ENCODE assay signal across 8 cellular contexts in the genomic region with DNA sequence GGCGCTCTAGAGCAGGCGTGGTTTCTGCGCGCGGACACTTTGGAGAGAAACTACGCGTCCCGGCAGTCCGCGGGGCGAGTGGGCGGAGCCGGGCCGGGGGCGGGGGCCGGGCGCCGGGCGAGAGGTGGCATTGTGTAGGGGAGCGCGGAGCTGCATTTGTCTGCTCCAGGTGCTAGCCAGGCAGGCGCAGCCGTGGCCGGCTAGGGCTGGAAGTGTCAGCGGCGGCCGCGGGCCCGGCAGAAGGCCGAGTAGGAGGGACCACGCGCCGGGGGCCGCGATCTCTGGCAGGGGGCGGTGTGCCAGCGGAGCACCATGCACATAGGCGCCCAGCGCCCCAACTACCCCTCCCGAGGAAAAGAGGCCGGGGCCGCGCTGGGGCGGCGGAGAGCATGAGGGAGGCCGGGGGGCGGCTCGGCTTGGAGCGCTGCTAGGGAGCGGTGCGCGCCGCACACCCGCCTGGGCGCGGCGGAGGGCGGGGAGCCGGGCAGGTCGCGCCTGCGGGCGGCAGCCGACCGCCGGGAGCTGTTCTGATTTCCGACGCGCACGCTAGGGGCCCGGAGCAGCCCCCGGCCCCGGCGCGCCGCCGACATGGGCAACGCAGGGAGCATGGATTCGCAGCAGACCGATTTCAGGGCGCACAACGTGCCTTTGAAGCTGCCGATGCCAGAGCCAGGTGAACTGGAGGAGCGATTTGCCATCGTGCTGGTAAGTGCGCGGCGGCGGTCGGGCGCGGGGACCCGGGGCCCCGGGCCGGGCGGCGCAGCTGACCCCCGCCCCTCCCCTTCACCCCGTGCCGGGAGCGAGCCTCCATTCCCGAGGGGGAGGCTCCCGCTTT. TPM values are rescaled to one million over a fixed set of nuclear protein-coding genes. Genes with fewer than 3 reads are reported as not detected.
A peak's percentile ranks its signal among the peaks of the same experiment; 100 is the strongest.
DNase-seq lines count a peak whose midpoint lies in the region; ATAC-seq and TF ChIP-seq lines count a peak whose summit lies in the region.

A gene (plus strand): TSS at position 159 of the 835 bp plus-strand sequence.

- TF ChIP-seq POLR2A in stomach (IDR thresholded peaks at IDR 0.05): peak in 1 of 4 donors; percentile 26

- in situ Hi-C loops in Caki2 (cut with HindIII; ENCODE audit: low pct_unique_long_range_greater_than_20kb, low sequenced_read_pairs): no loop called here

- TF ChIP-seq CTCF in fibroblast of mammary gland (conservative IDR thresholded peaks at IDR 0.05; ENCODE audit: control insufficient read depth, insufficient read depth, low read depth, low read length) (no peak), stomach (IDR thresholded peaks at IDR 0.05) (no peak)

- H3K9me3 ChIP-seq in muscle layer of duodenum (ENCODE audit: control insufficient read depth in 1 of 2, low read length in 2 of 2) (no peaks in the 10 kb centered on the region), stomach (no peaks in the 10 kb centered on the region)

- H3K27ac ChIP-seq in muscle layer of duodenum (ENCODE audit: low read length): peak within 1 kb of the TSS; percentile 65
- peak within 1 kb of the TSS; percentile 81 to 92 (median 88) for H3K27ac ChIP-seq in stomach

- WGBS in stomach, 5 donors: 0 to 1% (median 1%) methylated on average over 29 to 103 of the region's 103 CpGs

- intact Hi-C loops in stomach (cut with DNase I; ENCODE audit: low total_unique reads): loop anchor here (10.0 kb wide), 1 partner anchor 290 kb away; no protein-coding TSS in a partner anchor

- DNase-seq in Caki2 (ENCODE audit: low read depth): peak; percentile 75
- peak; percentile 85 for DNase-seq in NCI-H82 treated with DMSO at 0.1 percent for 48 hours (lab: John Stamatoyannopoulos, UW; ENCODE audit: unreplicated experiment)
- DNase-seq in activated T-cell treated with anti-CD3 and anti-CD28 coated beads, Interleukin-2, amount 50 U/mL, for 1 hour: peak; percentile 32
- peak; percentile 62 for DNase-seq in fibroblast of mammary gland (ENCODE audit: low read depth)
- peak; percentile 87 for DNase-seq in stomach

- H3K4me1 ChIP-seq in muscle layer of duodenum (ENCODE audit: control insufficient read depth in 1 of 2, insufficient read depth in 2 of 2, low read length in 2 of 2): peaks cover 0 to 16% of the 10 kb centered on the region in 2 donors
- H3K4me1 ChIP-seq in stomach: peaks cover 11 to 54% (median 24%) of the 10 kb centered on the region in 4 donors

- H3K27me3 ChIP-seq in muscle layer of duodenum (ENCODE audit: low read depth, low read length) (no peaks in the 10 kb centered on the region), stomach (peaks cover 0 to 12% (median 0%) of the 10 kb centered on the region in 3 donors)

- ATAC-seq in GM19438 (IDR thresholded peaks at IDR 0.05; ENCODE audit: low read depth, unreplicated experiment) (peak; percentile 84), HG03520 (IDR thresholded peaks at IDR 0.05; ENCODE audit: unreplicated experiment) (peak; percentile 78)

- no peaks in the 10 kb centered on the region for H3K36me3 ChIP-seq in muscle layer of duodenum (ENCODE audit: control insufficient read depth in 1 of 2, insufficient read depth in 2 of 2, low read length in 2 of 2)
- no peaks in the 10 kb centered on the region for H3K36me3 ChIP-seq in stomach

- peak within 1 kb of the TSS; percentile 84 for H3K4me3 ChIP-seq in fibroblast of mammary gland (ENCODE audit: control insufficient read depth, low read depth, low read length)
- H3K4me3 ChIP-seq in muscle layer of duodenum (ENCODE audit: low read depth in 1 of 2, low read length in 2 of 2): peak within 1 kb of the TSS; percentile 68 to 97
- H3K4me3 ChIP-seq in stomach: peak within 1 kb of the TSS; percentile 82 to 90 (median 88)

- TF ChIP-seq EP300 in stomach (IDR thresholded peaks at IDR 0.05): no peak

RNA-seq across cellular contexts. Expression of the gene that starts here (rescaled TPM):
- total RNA-seq in Caki2 (2014; rRNA removed; shearing (Covaris generic); ENCODE audit: low replicate concordance): 15.8 and 16.4 TPM in 2 replicates
- total RNA-seq in stomach: 10 to 100 TPM; 25.8 to 100.0 (median 54.3) TPM
- polyA plus RNA-seq in stomach: 10 to 100 TPM in 1 of 3 donors, 1 to 10 TPM in 2; 7.8 to 12.3 (median 8.8) TPM

Comparison
In these comparisons a context has a peak if more than half of its experiments do, and no peak if none do; other contexts are left out.
1. Peak in every context shown above with its lines: DNase-seq, ATAC-seq, H3K4me3 ChIP-seq and H3K27ac ChIP-seq.
2. DNase-seq: peak in every context shown above with its lines; median percentile 87 in stomach; 85 in NCI-H82 treated with DMSO at 0.1 percent for 48 hours; 75 in Caki2; 62 in fibroblast of mammary gland; 32 in activated T-cell treated with anti-CD3 and anti-CD28 coated beads, Interleukin-2, amount 50 U/mL, for 1 hour.